10 cellular contexts compared by ENCODE assay signal in the genomic region with DNA sequence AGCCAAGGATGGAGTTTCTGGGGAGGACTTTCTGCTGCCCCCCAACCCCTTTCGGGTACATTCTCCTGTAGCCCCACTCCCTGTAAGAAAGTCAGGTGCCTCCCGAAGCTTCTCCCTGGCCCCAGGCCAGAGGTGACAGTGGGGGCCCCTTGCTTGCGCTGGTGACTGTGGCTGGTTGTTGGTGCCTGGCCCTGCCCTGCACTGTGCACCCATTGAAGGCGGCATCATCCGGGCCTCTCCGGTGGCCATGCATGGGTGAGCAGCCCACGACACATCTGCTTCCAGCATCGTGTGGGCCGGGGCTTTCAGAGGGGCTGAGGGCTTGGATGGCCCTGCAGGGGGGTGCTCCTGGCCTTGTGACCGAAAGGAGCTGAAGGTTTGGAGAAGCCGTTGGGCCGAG.
DNase-seq lines count a peak whose midpoint lies in the region; ATAC-seq and TF ChIP-seq lines count a peak whose summit lies in the region.
"Had no signal": no experiment of that assay in that cellular context is flagged by ENCODE, and none has a peak within 500 bp of the region (broad histone marks: within the 10 kb centered on the region; RNA-seq: fewer than 3 reads in every experiment).

No MANE protein-coding gene starts in this region.

- no peaks in the 10 kb centered on the region for H3K9me3 ChIP-seq in left ventricle myocardium inferior (replicated peaks)
- no peaks in the 10 kb centered on the region for H3K9me3 ChIP-seq in mesenchymal stem cell (ENCODE audit: control insufficient read depth, low read length)
- no peaks in the 10 kb centered on the region for H3K9me3 ChIP-seq in uterus
- no peaks in the 10 kb centered on the region for H3K9me3 ChIP-seq in suprapubic skin
- H3K9me3 ChIP-seq: ascending aorta had no signal

- intact Hi-C loops in left ventricle myocardium inferior (cut with micrococcal nuclease) (no loop called here), left ventricle myocardium superior (cut with micrococcal nuclease) (loop anchor here (10.0 kb wide), 1 partner anchor 47 kb away; no protein-coding TSS in a partner anchor), uterus (cut with DNase I; ENCODE audit: low total_unique reads) (no loop called here)

- TF ChIP-seq POLR2A in uterus (IDR thresholded peaks at IDR 0.05), result no peak
- no peak for TF ChIP-seq POLR2A in suprapubic skin (IDR thresholded peaks at IDR 0.05)

- no peak for ATAC-seq in left ventricle myocardium superior

- no peak overlapping the region for H4K8ac ChIP-seq in mesenchymal stem cell (ENCODE audit: low read length)

- peak overlapping the region in 1 of 2 experiments; percentile 7 for H2BK12ac ChIP-seq in mesenchymal stem cell (ENCODE audit: low read length in 2 of 2)

- no peak overlapping the region for H2BK15ac ChIP-seq in mesenchymal stem cell (ENCODE audit: low read depth, poor library complexity, severe bottlenecking)

- TF ChIP-seq EP300 in suprapubic skin (IDR thresholded peaks at IDR 0.05), result no peak

- no peak overlapping the region for H2BK120ac ChIP-seq in mesenchymal stem cell (ENCODE audit: low read depth, low read length)

- H3K4me1 ChIP-seq in left ventricle myocardium inferior (peaks cover 96% of the 10 kb centered on the region), mesenchymal stem cell (ENCODE audit: control insufficient read depth, insufficient read depth, low read depth, low read length) (peaks cover 81% of the 10 kb centered on the region), uterus (peaks cover 22 to 54% of the 10 kb centered on the region in 2 donors), suprapubic skin (peaks cover 96% of the 10 kb centered on the region)

- H2AK5ac ChIP-seq in mesenchymal stem cell (ENCODE audit: low read length, severe bottlenecking), result no peak overlapping the region

- H3K9ac ChIP-seq in mesenchymal stem cell (ENCODE audit: low read length), result no peak overlapping the region

- H3K23ac ChIP-seq in mesenchymal stem cell (ENCODE audit: low read length in 2 of 2), result peak overlapping the region in 1 of 2 experiments; percentile 40

- TF ChIP-seq CTCF in left ventricle myocardium inferior (IDR thresholded peaks at IDR 0.05; ENCODE audit: borderline replicate concordance) (no peak), uterus (IDR thresholded peaks at IDR 0.05) (no peak), suprapubic skin (IDR thresholded peaks at IDR 0.05) (no peak)

- peak overlapping the region; percentile 76 for H3K27ac ChIP-seq in left ventricle myocardium inferior (replicated peaks)
- no peak overlapping the region for H3K27ac ChIP-seq in mesenchymal stem cell (ENCODE audit: low read length, poor library complexity, severe bottlenecking)
- peak overlapping the region; percentile 41 to 71 for H3K27ac ChIP-seq in uterus
- no peak overlapping the region for H3K27ac ChIP-seq in caudate nucleus (ENCODE audit: low read depth, low read length)
- H3K27ac ChIP-seq in suprapubic skin, result no peak overlapping the region
- H3K27ac ChIP-seq: ascending aorta, C4-2B had no signal

- H2BK5ac ChIP-seq in mesenchymal stem cell (ENCODE audit: low read depth, low read length, poor library complexity, severe bottlenecking), result no peak overlapping the region

- H3K36me3 ChIP-seq in left ventricle myocardium inferior, result no peaks in the 10 kb centered on the region
- H3K36me3 ChIP-seq in mesenchymal stem cell (ENCODE audit: control insufficient read depth in 1 of 2, insufficient read depth in 2 of 2, low read depth in 1 of 2, low read length in 2 of 2), result peaks cover 9 to 33% of the 10 kb centered on the region in 2 experiments
- H3K36me3 ChIP-seq in uterus, result no peaks in the 10 kb centered on the region
- no peaks in the 10 kb centered on the region for H3K36me3 ChIP-seq in suprapubic skin

- no peak overlapping the region for H3K4me2 ChIP-seq in mesenchymal stem cell (ENCODE audit: low read length, poor library complexity, severe bottlenecking)

- no peak overlapping the region for H3K14ac ChIP-seq in mesenchymal stem cell (ENCODE audit: low read length in 2 of 2)

- no peak overlapping the region for H2AFZ ChIP-seq in mesenchymal stem cell (ENCODE audit: low read depth, low read length)

- H3K4ac ChIP-seq in mesenchymal stem cell (ENCODE audit: low read depth in 1 of 2, low read length in 2 of 2), result no peak overlapping the region

- 91% methylated on average over 12 of the region's 12 CpGs for WGBS in mesenchymal stem cell
- no CpG with 5 or more reads among the region's 12 CpGs for WGBS in suprapubic skin

- H4K91ac ChIP-seq in mesenchymal stem cell (ENCODE audit: low read length), result peak overlapping the region; percentile 57

- DNase-seq in left ventricle myocardium inferior (no peak), left ventricle myocardium superior (no peak), mesenchymal stem cell (no peak), uterus (no peak), caudate nucleus (lab: John Stamatoyannopoulos, UW) (no peak), suprapubic skin (ENCODE audit: low spot score in 2 of 2) (no peak), nucleus accumbens (lab: John Stamatoyannopoulos, UW) (no peak)
- peak; percentile 57 for DNase-seq in activated CD8-positive, alpha-beta memory T cell treated with anti-CD3 and anti-CD28 coated beads, Interleukin-2, amount 50 U/mL, for 48 hours

- H3K79me1 ChIP-seq in mesenchymal stem cell (replicated peaks; ENCODE audit: low read length, poor library complexity, severe bottlenecking), result peaks cover 34% of the 10 kb centered on the region

- H3K4me3 ChIP-seq in left ventricle myocardium inferior (no peak overlapping the region), mesenchymal stem cell (ENCODE audit: insufficient read depth in 1 of 2, low read depth in 1 of 2, low read length in 2 of 2) (no peak overlapping the region), uterus (no peak overlapping the region), suprapubic skin (no peak overlapping the region)
- H3K4me3 ChIP-seq: ascending aorta had no signal

- H3K27me3 ChIP-seq in left ventricle myocardium inferior (ENCODE audit: low read depth) (no peaks in the 10 kb centered on the region), mesenchymal stem cell (ENCODE audit: control insufficient read depth in 1 of 2, insufficient read depth in 1 of 2, low read length in 2 of 2) (no peaks in the 10 kb centered on the region), uterus (no peaks in the 10 kb centered on the region), suprapubic skin (no peaks in the 10 kb centered on the region)
- H3K27me3 ChIP-seq: ascending aorta had no signal

- H3K18ac ChIP-seq in mesenchymal stem cell (ENCODE audit: low read depth in 1 of 2, low read length in 2 of 2), result peak overlapping the region; percentile 4 to 30

Comparison
In these comparisons a context has a peak if more than half of its experiments do, and no peak if none do; other contexts are left out.
1. H3K27ac ChIP-seq: peak in left ventricle myocardium inferior (single experiment) and uterus (2 of 2); none in mesenchymal stem cell (single experiment), caudate nucleus (single experiment) and suprapubic skin (single experiment).